In the genomic region with DNA sequence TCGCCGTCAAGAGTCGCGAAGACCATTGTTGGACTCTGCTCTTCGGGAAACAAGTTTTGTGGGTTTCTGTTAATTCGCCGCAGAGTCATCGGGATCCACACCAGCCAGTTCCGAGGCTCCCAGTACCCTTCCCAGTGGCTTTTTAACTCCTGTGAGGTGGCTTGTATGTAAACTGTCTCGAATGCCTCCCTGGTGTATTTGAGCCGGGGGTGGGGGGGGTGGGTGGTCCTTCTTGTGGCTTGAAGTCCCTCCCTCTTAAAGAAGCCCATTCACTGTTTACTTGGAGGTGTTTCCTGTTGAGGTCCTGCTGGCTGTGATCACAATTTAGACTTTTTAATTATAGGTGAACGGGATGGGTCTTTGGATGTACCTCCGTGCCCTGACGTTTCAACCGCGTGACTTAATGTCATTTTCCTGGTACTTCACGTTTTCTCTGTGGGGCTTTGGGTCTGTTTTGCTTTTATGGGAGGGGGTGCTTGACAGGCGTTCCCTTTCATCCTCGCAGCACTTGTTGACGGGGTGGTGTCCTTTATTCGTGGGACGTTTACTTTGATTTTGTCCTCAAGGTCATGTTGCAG, we compare ENCODE assay signal across 9 cellular contexts. TPM values are rescaled to one million over a fixed set of nuclear protein-coding genes. Genes with fewer than 3 reads are reported as not detected.
DNase-seq lines count a peak whose midpoint lies in the region; ATAC-seq, FAIRE-seq and TF ChIP-seq lines count a peak whose summit lies in the region.
"Had no signal": no experiment of that assay in that cellular context is flagged by ENCODE, and none has a peak within 500 bp of the region (broad histone marks: within the 10 kb centered on the region; RNA-seq: fewer than 3 reads in every experiment).

No MANE protein-coding gene starts in this region.

- peak overlapping the region; percentile 90 for H3K4me3 Mint-ChIP-seq in memory B cell

- H2AFZ ChIP-seq in mammary epithelial cell (ENCODE audit: low read depth, low read length): peak overlapping the region; percentile 75

- peak overlapping the region; percentile 66 for H3K27ac ChIP-seq in mammary epithelial cell (ENCODE audit: insufficient read depth, low read depth, low read length)

- in situ Hi-C loops in mammary epithelial cell (cut with MboI; ENCODE audit: low sequenced_read_pairs in 2 of 2): no loop called here

- peaks cover 30% of the 10 kb centered on the region for H3K4me1 Mint-ChIP-seq in memory B cell

- ATAC-seq in memory B cell (ENCODE audit: low read depth) (no peak), GM18909 (IDR thresholded peaks at IDR 0.05; ENCODE audit: poor library complexity, unreplicated experiment) (no peak)

- H3K79me2 ChIP-seq in mammary epithelial cell (ENCODE audit: insufficient read depth, low read length): peaks cover 58% of the 10 kb centered on the region

- H4K20me1 ChIP-seq in mammary epithelial cell (ENCODE audit: insufficient read depth, low read length): peaks cover 18% of the 10 kb centered on the region

- H3K36me3 ChIP-seq in mammary epithelial cell (ENCODE audit: insufficient read depth, low read length): no peaks in the 10 kb centered on the region

- H3K4me3 ChIP-seq in mammary epithelial cell (replicated peaks in 1 of 3; ENCODE audit: insufficient read depth in 1 of 3, low read depth in 2 of 3, low read length in 3 of 3): peak overlapping the region; percentile 44 to 93 (median 86)

- peak overlapping the region; percentile 21 for H3K27ac Mint-ChIP-seq in memory B cell

- dilution Hi-C loops in mammary epithelial cell (cut with HindIII; ENCODE audit: low sequenced_read_pairs): no loop called here

- no TSS peak for BruUV-seq in mammary epithelial cell (replicated peaks; lab: Mats Ljungman, UMichigan)

- FAIRE-seq in urothelium cell line (lab: Jason Lieb, UNC): no peak
- FAIRE-seq: G401.6 had no signal

- H3K9ac ChIP-seq in mammary epithelial cell (ENCODE audit: insufficient read depth, low read length): peak overlapping the region; percentile 81

- no peaks in the 10 kb centered on the region for H3K9me3 ChIP-seq in mammary epithelial cell (replicated peaks; ENCODE audit: insufficient read depth, low read length)

- CTCF ChIA-PET in mammary epithelial cell (lab: Charles Lee; ENCODE audit: low non-redundant PET): no interaction called here

- peaks cover 8% of the 10 kb centered on the region for H3K4me1 ChIP-seq in mammary epithelial cell (ENCODE audit: insufficient read depth, low read length)

- peak overlapping the region; percentile 69 for H3K4me2 ChIP-seq in mammary epithelial cell (ENCODE audit: insufficient read depth, low read depth, low read length)

- intact Hi-C loops in mammary epithelial cell (cut with micrococcal nuclease): loop anchor here (5.0 kb wide), 1 partner anchor 121 kb away; no protein-coding TSS in a partner anchor

- no peak for TF ChIP-seq CTCF in mammary epithelial cell (conservative IDR thresholded peaks at IDR 0.05 in 1 of 2, IDR thresholded peaks at IDR 0.05 in 1 of 2; ENCODE audit: extremely low read depth in 1 of 2, insufficient read depth in 1 of 2, low read depth in 1 of 2, low read length in 2 of 2)

- 3% methylated on average over 14 of the region's 22 CpGs for WGBS in mammary epithelial cell (ENCODE audit: low coverage, missing lambda C conversion rate)

- H3K9me3 Mint-ChIP-seq in memory B cell: no peaks in the 10 kb centered on the region

- DNase-seq in NCI-H146 (lab: John Stamatoyannopoulos, UW) (peak; percentile 48), NCI-H146 treated with DMSO at 0.1 percent for 48 hours (lab: John Stamatoyannopoulos, UW; ENCODE audit: unreplicated experiment) (no peak), NCI-H2227 treated with DMSO at 0.1 percent for 48 hours (lab: John Stamatoyannopoulos, UW) (peak; percentile 28), mammary epithelial cell (peak; percentile 21), memory B cell (ENCODE audit: low spot score in 2 of 2) (no peak), urothelium cell line (ENCODE audit: low spot score) (peak; percentile 50), hepatic stellate cell (ENCODE audit: low spot score) (no peak)

- peaks cover 10% of the 10 kb centered on the region for H3K36me3 Mint-ChIP-seq in memory B cell

- H3K27me3 Mint-ChIP-seq in memory B cell: no peaks in the 10 kb centered on the region

- no peaks in the 10 kb centered on the region for H3K27me3 ChIP-seq in mammary epithelial cell (ENCODE audit: insufficient read depth, low read length)

RNA-seq across cellular contexts. Expression of a gene that starts 0.8 kb away (rescaled TPM):
- total RNA-seq in mammary epithelial cell: 100 to 1,000 TPM in 1 of 2 donors, 10 to 100 TPM in 1; 90.5 to 115 TPM
- 30.8 TPM for polyA plus RNA-seq in mammary epithelial cell
- polyA minus RNA-seq in mammary epithelial cell: 122 TPM

Comparison
In these comparisons a context has a peak if more than half of its experiments do, and no peak if none do; other contexts are left out.
1. DNase-seq: peak in NCI-H146 (single experiment), NCI-H2227 treated with DMSO at 0.1 percent for 48 hours (single experiment), mammary epithelial cell (single experiment) and urothelium cell line (single experiment); none in NCI-H146 treated with DMSO at 0.1 percent for 48 hours (single experiment), memory B cell (0 of 2) and hepatic stellate cell (single experiment).